In genomic region chr10:44725404-44725803, GRCh38 we compare ENCODE assay signal across 1 cellular context.
TF ChIP-seq lines count a peak whose summit lies in the region.

No MANE protein-coding gene starts in this region.

TF ChIP-seq in GM12878, 131 proteins besides CTCF, POLR2A, EP300 and RAD21 (continued from another document):
- no peak for TF ChIP-seq SREBF1 (IDR thresholded peaks at IDR 0.05; ENCODE audit: low read length)
- TF ChIP-seq NFXL1 (IDR thresholded peaks at IDR 0.05; ENCODE audit: borderline replicate concordance): no peak
- TF ChIP-seq YBX1 (IDR thresholded peaks at IDR 0.05): no peak
- no peak for TF ChIP-seq FOXK2 (IDR thresholded peaks at IDR 0.05)
- TF ChIP-seq PAX5 (IDR thresholded peaks at IDR 0.05; ENCODE audit: borderline replicate concordance, low read depth, low read length): no peak
- no peak for TF ChIP-seq BRCA1 (IDR thresholded peaks at IDR 0.05; ENCODE audit: low read depth, low read length)
- no peak for TF ChIP-seq FOS (IDR thresholded peaks at IDR 0.05; ENCODE audit: borderline replicate concordance, extremely low read depth, insufficient read length)
- TF ChIP-seq CEBPB (IDR thresholded peaks at IDR 0.05; ENCODE audit: borderline replicate concordance in 1 of 2, low read depth in 2 of 2, low read length in 2 of 2): peak in 1 of 2 experiments; percentile 74; a peak in 1 of 4 replicates
- no peak for TF ChIP-seq SP1 (IDR thresholded peaks at IDR 0.05; ENCODE audit: low read depth, low read length)
- TF ChIP-seq NR2C2 (IDR thresholded peaks at IDR 0.05; ENCODE audit: borderline replicate concordance, control insufficient read depth, insufficient read length, low read depth): no peak
- peak; percentile 33 for TF ChIP-seq CUX1 (IDR thresholded peaks at IDR 0.05; ENCODE audit: insufficient replicate concordance, low read depth, low read length)
- no peak for TF ChIP-seq CHD1 (IDR thresholded peaks at IDR 0.05; ENCODE audit: low read depth, low read length)
- no peak for TF ChIP-seq CREM (IDR thresholded peaks at IDR 0.05; ENCODE audit: low read depth)
- TF ChIP-seq RUNX3 (IDR thresholded peaks at IDR 0.05; ENCODE audit: low read length): peak; percentile 42
- no peak for TF ChIP-seq CEBPZ (IDR thresholded peaks at IDR 0.05; ENCODE audit: low read depth, low read length)
- TF ChIP-seq PRDM15 (CRISPR knock-in tag; IDR thresholded peaks at IDR 0.05): no peak
- 0 out of 2 replicates have a peak, but pooled peaks have one; percentile 13 for TF ChIP-seq NR2F1 (conservative IDR thresholded peaks at IDR 0.05)
- TF ChIP-seq MEF2A (IDR thresholded peaks at IDR 0.05; ENCODE audit: insufficient read depth, low read depth, low read length): peak; percentile 91
TF ChIP-seq in GM12878: peak in this region for 8.
